1 cellular context compared by ENCODE assay signal in the genomic region with DNA sequence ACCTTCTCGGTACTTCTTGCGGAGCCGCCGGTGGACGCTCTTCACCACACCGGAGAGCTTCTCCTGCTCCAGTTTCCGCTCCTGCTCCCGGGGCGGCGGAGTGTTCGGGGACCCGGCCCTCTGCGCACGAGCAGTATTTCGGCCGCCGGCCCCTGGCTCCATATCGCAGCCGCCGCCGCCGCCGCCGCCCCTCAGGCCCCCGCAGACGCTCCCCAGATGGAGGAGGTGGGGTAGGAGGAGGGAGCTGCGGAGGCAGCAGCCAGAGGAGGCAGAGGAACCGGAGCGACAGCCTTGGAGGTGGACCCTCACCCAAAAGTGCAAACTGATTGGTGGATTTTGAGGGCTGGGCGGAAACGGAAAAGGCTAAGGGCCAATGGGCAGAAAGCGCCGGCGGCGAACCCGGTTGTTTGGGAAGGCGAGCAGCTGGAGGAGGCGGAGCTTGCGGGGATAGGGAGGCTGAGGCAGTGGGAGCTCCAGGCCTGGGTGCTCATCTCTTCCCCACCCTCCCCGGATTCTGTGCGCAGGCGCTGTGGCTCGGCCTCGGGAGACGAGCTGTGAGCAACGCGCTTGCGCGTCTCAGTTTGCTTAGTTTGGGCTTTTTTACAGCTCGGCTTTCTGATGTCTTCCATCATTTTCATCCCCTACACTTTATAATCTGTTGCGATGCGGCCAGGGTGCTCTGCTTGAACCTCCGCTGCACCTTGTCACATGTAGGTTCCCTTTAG.
TF ChIP-seq lines count a peak whose summit lies in the region.

No MANE protein-coding gene starts in this region.

TF ChIP-seq in HepG2, 621 proteins besides CTCF, POLR2A, EP300 and RAD21 (continued from another document and continues in another):
- TF ChIP-seq, protein P1, sequence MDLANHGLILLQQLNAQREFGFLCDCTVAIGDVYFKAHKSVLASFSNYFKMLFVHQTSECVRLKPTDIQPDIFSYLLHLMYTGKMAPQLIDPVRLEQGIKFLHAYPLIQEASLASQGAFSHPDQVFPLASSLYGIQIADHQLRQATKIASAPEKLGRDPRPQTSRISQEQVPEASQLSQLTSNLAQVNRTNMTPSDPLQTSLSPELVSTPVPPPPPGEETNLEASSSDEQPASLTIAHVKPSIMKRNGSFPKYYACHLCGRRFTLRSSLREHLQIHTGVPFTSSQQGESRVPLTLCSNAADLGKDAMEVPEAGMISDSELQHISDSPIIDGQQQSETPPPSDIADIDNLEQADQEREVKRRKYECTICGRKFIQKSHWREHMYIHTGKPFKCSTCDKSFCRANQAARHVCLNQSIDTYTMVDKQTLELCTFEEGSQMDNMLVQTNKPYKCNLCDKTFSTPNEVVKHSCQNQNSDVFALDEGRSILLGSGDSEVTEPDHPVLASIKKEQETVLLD (CRISPR knock-in tag; IDR thresholded peaks at IDR 0.05; ENCODE audit: low read depth), result no peak
- TF ChIP-seq NFE2L2 (IDR thresholded peaks at IDR 0.05; ENCODE audit: low read length) (no peak), POLR2G (IDR thresholded peaks at IDR 0.05; ENCODE audit: low read depth, low read length) (peak; percentile 72), HNRNPK (IDR thresholded peaks at IDR 0.05; ENCODE audit: low read depth, low read length, poor library complexity, severe bottlenecking) (no peak), TP53 (CRISPR knock-in tag; conservative IDR thresholded peaks at IDR 0.05) (0 out of 2 replicates have a peak, but pooled peaks have one; percentile 77), KDM3A (CRISPR knock-in tag; IDR thresholded peaks at IDR 0.05; ENCODE audit: low read depth) (peak; percentile 69; the same call in 1 of the 2 replicates), SIN3B (IDR thresholded peaks at IDR 0.05; ENCODE audit: low read length) (no peak), PRPF4 (IDR thresholded peaks at IDR 0.05; ENCODE audit: low read depth, low read length, poor library complexity, severe bottlenecking) (no peak), ZNF652 (CRISPR knock-in tag; IDR thresholded peaks at IDR 0.05; ENCODE audit: borderline replicate concordance, low read depth) (no peak), ZKSCAN1 (IDR thresholded peaks at IDR 0.05; ENCODE audit: low read length) (no peak), ZNF761 (CRISPR knock-in tag; conservative IDR thresholded peaks at IDR 0.05) (no peak), ZNF432 (CRISPR knock-in tag; IDR thresholded peaks at IDR 0.05; ENCODE audit: borderline replicate concordance) (no peak), ZBTB8A (CRISPR knock-in tag; IDR thresholded peaks at IDR 0.05; ENCODE audit: borderline replicate concordance, low read depth) (no peak), WIZ (CRISPR knock-in tag; IDR thresholded peaks at IDR 0.05) (0 out of 2 replicates have a peak, but pooled peaks have one; percentile 4), ZNF747 (CRISPR knock-in tag; IDR thresholded peaks at IDR 0.05; ENCODE audit: borderline replicate concordance) (no peak)
- TF ChIP-seq, protein P2, sequence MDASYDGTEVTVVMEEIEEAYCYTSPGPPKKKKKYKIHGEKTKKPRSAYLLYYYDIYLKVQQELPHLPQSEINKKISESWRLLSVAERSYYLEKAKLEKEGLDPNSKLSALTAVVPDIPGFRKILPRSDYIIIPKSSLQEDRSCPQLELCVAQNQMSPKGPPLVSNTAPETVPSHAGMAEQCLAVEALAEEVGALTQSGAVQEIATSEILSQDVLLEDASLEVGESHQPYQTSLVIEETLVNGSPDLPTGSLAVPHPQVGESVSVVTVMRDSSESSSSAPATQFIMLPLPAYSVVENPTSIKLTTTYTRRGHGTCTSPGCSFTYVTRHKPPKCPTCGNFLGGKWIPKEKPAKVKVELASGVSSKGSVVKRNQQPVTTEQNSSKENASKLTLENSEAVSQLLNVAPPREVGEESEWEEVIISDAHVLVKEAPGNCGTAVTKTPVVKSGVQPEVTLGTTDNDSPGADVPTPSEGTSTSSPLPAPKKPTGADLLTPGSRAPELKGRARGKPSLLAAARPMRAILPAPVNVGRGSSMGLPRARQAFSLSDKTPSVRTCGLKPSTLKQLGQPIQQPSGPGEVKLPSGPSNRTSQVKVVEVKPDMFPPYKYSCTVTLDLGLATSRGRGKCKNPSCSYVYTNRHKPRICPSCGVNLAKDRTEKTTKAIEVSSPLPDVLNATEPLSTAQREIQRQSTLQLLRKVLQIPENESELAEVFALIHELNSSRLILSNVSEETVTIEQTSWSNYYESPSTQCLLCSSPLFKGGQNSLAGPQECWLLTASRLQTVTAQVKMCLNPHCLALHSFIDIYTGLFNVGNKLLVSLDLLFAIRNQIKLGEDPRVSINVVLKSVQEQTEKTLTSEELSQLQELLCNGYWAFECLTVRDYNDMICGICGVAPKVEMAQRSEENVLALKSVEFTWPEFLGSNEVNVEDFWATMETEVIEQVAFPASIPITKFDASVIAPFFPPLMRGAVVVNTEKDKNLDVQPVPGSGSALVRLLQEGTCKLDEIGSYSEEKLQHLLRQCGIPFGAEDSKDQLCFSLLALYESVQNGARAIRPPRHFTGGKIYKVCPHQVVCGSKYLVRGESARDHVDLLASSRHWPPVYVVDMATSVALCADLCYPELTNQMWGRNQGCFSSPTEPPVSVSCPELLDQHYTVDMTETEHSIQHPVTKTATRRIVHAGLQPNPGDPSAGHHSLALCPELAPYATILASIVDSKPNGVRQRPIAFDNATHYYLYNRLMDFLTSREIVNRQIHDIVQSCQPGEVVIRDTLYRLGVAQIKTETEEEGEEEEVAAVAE (CRISPR knock-in tag; IDR thresholded peaks at IDR 0.05; ENCODE audit: borderline replicate concordance), result no peak
- TF ChIP-seq, protein P3, sequence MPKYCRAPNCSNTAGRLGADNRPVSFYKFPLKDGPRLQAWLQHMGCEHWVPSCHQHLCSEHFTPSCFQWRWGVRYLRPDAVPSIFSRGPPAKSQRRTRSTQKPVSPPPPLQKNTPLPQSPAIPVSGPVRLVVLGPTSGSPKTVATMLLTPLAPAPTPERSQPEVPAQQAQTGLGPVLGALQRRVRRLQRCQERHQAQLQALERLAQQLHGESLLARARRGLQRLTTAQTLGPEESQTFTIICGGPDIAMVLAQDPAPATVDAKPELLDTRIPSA (CRISPR knock-in tag; IDR thresholded peaks at IDR 0.05; ENCODE audit: borderline replicate concordance), result no peak; the same call in 1 of the 2 replicates
- TF ChIP-seq, protein P4, sequence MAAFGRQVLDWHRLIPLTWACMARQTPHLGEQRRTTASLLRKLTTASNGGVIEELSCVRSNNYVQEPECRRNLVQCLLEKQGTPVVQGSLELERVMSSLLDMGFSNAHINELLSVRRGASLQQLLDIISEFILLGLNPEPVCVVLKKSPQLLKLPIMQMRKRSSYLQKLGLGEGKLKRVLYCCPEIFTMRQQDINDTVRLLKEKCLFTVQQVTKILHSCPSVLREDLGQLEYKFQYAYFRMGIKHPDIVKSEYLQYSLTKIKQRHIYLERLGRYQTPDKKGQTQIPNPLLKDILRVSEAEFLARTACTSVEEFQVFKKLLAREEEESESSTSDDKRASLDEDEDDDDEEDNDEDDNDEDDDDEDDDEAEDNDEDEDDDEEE (CRISPR knock-in tag; IDR thresholded peaks at IDR 0.05), result no peak
- TF ChIP-seq, protein P5, sequence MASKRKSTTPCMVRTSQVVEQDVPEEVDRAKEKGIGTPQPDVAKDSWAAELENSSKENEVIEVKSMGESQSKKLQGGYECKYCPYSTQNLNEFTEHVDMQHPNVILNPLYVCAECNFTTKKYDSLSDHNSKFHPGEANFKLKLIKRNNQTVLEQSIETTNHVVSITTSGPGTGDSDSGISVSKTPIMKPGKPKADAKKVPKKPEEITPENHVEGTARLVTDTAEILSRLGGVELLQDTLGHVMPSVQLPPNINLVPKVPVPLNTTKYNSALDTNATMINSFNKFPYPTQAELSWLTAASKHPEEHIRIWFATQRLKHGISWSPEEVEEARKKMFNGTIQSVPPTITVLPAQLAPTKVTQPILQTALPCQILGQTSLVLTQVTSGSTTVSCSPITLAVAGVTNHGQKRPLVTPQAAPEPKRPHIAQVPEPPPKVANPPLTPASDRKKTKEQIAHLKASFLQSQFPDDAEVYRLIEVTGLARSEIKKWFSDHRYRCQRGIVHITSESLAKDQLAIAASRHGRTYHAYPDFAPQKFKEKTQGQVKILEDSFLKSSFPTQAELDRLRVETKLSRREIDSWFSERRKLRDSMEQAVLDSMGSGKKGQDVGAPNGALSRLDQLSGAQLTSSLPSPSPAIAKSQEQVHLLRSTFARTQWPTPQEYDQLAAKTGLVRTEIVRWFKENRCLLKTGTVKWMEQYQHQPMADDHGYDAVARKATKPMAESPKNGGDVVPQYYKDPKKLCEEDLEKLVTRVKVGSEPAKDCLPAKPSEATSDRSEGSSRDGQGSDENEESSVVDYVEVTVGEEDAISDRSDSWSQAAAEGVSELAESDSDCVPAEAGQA (IDR thresholded peaks at IDR 0.05; ENCODE audit: low read depth), result peak; percentile 41; the same call in 1 of the 2 replicates
- TF ChIP-seq, protein P5 (CRISPR knock-in tag; IDR thresholded peaks at IDR 0.05; ENCODE audit: borderline replicate concordance), result no peak
- TF ChIP-seq, protein P6, sequence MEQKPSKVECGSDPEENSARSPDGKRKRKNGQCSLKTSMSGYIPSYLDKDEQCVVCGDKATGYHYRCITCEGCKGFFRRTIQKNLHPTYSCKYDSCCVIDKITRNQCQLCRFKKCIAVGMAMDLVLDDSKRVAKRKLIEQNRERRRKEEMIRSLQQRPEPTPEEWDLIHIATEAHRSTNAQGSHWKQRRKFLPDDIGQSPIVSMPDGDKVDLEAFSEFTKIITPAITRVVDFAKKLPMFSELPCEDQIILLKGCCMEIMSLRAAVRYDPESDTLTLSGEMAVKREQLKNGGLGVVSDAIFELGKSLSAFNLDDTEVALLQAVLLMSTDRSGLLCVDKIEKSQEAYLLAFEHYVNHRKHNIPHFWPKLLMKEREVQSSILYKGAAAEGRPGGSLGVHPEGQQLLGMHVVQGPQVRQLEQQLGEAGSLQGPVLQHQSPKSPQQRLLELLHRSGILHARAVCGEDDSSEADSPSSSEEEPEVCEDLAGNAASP (CRISPR knock-in tag; IDR thresholded peaks at IDR 0.05; ENCODE audit: borderline replicate concordance), result 0 out of 2 replicates have a peak, but pooled peaks have one; percentile 28
- TF ChIP-seq, protein P7, sequence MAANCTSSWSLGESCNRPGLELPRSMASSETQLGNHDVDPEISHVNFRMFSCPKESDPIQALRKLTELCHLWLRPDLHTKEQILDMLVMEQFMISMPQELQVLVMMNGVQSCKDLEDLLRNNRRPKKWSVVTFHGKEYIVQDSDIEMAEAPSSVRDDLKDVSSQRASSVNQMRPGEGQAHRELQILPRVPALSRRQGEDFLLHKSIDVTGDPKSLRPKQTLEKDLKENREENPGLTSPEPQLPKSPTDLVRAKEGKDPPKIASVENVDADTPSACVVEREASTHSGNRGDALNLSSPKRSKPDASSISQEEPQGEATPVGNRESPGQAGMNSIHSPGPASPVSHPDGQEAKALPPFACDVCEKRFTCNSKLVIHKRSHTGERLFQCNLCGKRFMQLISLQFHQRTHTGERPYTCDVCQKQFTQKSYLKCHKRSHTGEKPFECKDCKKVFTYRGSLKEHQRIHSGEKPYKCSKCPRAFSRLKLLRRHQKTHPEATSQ (CRISPR knock-in tag; IDR thresholded peaks at IDR 0.05; ENCODE audit: borderline replicate concordance), result no peak; the same call in 1 of the 2 replicates
- TF ChIP-seq, protein P8, sequence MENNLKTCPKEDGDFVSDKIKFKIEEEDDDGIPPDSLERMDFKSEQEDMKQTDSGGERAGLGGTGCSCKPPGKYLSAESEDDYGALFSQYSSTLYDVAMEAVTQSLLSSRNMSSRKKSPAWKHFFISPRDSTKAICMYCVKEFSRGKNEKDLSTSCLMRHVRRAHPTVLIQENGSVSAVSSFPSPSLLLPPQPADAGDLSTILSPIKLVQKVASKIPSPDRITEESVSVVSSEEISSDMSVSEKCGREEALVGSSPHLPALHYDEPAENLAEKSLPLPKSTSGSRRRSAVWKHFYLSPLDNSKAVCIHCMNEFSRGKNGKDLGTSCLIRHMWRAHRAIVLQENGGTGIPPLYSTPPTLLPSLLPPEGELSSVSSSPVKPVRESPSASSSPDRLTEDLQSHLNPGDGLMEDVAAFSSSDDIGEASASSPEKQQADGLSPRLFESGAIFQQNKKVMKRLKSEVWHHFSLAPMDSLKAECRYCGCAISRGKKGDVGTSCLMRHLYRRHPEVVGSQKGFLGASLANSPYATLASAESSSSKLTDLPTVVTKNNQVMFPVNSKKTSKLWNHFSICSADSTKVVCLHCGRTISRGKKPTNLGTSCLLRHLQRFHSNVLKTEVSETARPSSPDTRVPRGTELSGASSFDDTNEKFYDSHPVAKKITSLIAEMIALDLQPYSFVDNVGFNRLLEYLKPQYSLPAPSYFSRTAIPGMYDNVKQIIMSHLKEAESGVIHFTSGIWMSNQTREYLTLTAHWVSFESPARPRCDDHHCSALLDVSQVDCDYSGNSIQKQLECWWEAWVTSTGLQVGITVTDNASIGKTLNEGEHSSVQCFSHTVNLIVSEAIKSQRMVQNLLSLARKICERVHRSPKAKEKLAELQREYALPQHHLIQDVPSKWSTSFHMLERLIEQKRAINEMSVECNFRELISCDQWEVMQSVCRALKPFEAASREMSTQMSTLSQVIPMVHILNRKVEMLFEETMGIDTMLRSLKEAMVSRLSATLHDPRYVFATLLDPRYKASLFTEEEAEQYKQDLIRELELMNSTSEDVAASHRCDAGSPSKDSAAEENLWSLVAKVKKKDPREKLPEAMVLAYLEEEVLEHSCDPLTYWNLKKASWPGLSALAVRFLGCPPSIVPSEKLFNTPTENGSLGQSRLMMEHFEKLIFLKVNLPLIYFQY (CRISPR knock-in tag; IDR thresholded peaks at IDR 0.05; ENCODE audit: borderline replicate concordance), result no peak
- TF ChIP-seq, protein P9, sequence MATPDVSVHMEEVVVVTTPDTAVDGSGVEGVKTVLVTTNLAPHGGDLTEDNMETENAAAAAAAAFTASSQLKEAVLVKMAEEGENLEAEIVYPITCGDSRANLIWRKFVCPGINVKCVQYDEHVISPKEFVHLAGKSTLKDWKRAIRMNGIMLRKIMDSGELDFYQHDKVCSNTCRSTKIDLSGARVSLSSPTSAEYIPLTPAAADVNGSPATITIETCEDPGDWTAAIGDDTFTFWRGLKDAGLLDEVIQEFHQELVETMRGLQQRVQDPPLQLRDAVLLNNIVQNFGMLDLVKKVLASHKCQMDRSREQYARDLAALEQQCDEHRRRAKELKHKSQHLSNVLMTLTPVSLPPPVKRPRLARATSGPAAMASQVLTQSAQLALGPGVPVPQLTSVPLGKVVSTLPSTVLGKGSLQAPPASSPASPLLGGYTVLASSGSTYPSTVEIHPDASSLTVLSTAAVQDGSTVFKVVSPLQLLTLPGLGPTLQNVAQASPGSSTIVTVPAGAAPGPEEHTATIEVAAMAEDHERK (CRISPR knock-in tag; IDR thresholded peaks at IDR 0.05; ENCODE audit: low read depth), result no peak
